ENCODE assay signal across 9 cellular contexts in genomic region chr11:12430912-12431311, GRCh38. TPM values are rescaled to one million over a fixed set of nuclear protein-coding genes. Genes with fewer than 3 reads are reported as not detected.
DNase-seq lines count a peak whose midpoint lies in the region; ATAC-seq and TF ChIP-seq lines count a peak whose summit lies in the region.
"Had no signal": no experiment of that assay in that cellular context is flagged by ENCODE, and none has a peak within 500 bp of the region (broad histone marks: within the 10 kb centered on the region; RNA-seq: fewer than 3 reads in every experiment).

No MANE protein-coding gene starts in this region.

- H3K9me3 Mint-ChIP-seq in stimulated activated effector memory CD8-positive, alpha-beta T cell treated with anti-CD3 and anti-CD28 coated beads, Interleukin-12 subunit alpha, Interleukin-12 subunit beta, amount 100 ng/mL, for 72 hours = no peaks in the 10 kb centered on the region

- H3K27ac Mint-ChIP-seq in stimulated activated effector memory CD8-positive, alpha-beta T cell treated with anti-CD3 and anti-CD28 coated beads, Interleukin-12 subunit alpha, Interleukin-12 subunit beta, amount 100 ng/mL, for 72 hours = no peak overlapping the region

- 55 to 70% (median 56%) methylated on average over 4 of the region's 4 CpGs for WGBS in adrenal gland, 4 donors
- WGBS in heart left ventricle, 4 donors = 27 to 34% (median 30%) methylated on average over 4 of the region's 4 CpGs
- 32% methylated on average over 4 of the region's 4 CpGs for WGBS in prostate gland

- no peaks in the 10 kb centered on the region for H3K36me3 ChIP-seq in adrenal gland (replicated peaks in 1 of 2)
- no peaks in the 10 kb centered on the region for H3K36me3 ChIP-seq in heart left ventricle
- H3K36me3 ChIP-seq in prostate gland = no peaks in the 10 kb centered on the region

- no peaks in the 10 kb centered on the region for H3K36me3 Mint-ChIP-seq in stimulated activated effector memory CD8-positive, alpha-beta T cell treated with anti-CD3 and anti-CD28 coated beads, Interleukin-12 subunit alpha, Interleukin-12 subunit beta, amount 100 ng/mL, for 72 hours

- no peak for TF ChIP-seq POLR2A in adrenal gland (IDR thresholded peaks at IDR 0.05)
- peak in 1 of 2 donors; percentile 22 for TF ChIP-seq POLR2A in heart left ventricle (IDR thresholded peaks at IDR 0.05)
- no peak for TF ChIP-seq POLR2A in prostate gland (IDR thresholded peaks at IDR 0.05)

- H3K9me3 ChIP-seq in adrenal gland (replicated peaks in 1 of 3) (no peaks in the 10 kb centered on the region), heart left ventricle (no peaks in the 10 kb centered on the region), prostate gland (no peaks in the 10 kb centered on the region)

- no peak overlapping the region for H3K4me3 Mint-ChIP-seq in stimulated activated effector memory CD8-positive, alpha-beta T cell treated with anti-CD3 and anti-CD28 coated beads, Interleukin-12 subunit alpha, Interleukin-12 subunit beta, amount 100 ng/mL, for 72 hours

- H3K27ac ChIP-seq in adrenal gland (peak overlapping the region in 2 of 5 donors; percentile 30 to 55), heart left ventricle (peak overlapping the region; percentile 18 to 92 (median 64)), prostate gland (peak overlapping the region; percentile 60 to 75)

- ATAC-seq in heart left ventricle = peak; percentile 46 to 86 (median 76)
- no peak for ATAC-seq in stimulated activated effector memory CD8-positive, alpha-beta T cell treated with anti-CD3 and anti-CD28 coated beads, Interleukin-12 subunit alpha, Interleukin-12 subunit beta, amount 100 ng/mL, for 72 hours

- peaks cover 3 to 26% of the 10 kb centered on the region in 2 donors for H3K4me1 ChIP-seq in adrenal gland (replicated peaks in 1 of 2)
- H3K4me1 ChIP-seq in heart left ventricle = peaks cover 5 to 72% (median 53%) of the 10 kb centered on the region in 12 donors
- H3K4me1 ChIP-seq in prostate gland (replicated peaks) = peaks cover 6% of the 10 kb centered on the region

- in situ Hi-C loops in Caki2 (cut with HindIII; ENCODE audit: low pct_unique_long_range_greater_than_20kb, low sequenced_read_pairs) = no loop called here

- DNase-seq in Caki2 (ENCODE audit: low read depth) (peak; percentile 37), adrenal gland (peak in 6 of 7 donors; percentile 51 to 78 (median 68)), heart left ventricle (peak in 4 of 5 donors; percentile 51 to 81 (median 64)), prostate gland (ENCODE audit: low spot score) (peak; percentile 69), NCI-H345 (lab: John Stamatoyannopoulos, UW) (no peak), islet precursor cell (no peak), HUDEP-2 (lab: John Stamatoyannopoulos, UW; ENCODE audit: unreplicated experiment in 76 of 76) (no peak)
- no peak for DNase-seq in stimulated activated effector memory CD8-positive, alpha-beta T cell treated with anti-CD3 and anti-CD28 coated beads, Interleukin-12 subunit alpha, Interleukin-12 subunit beta, amount 100 ng/mL, for 72 hours (ENCODE audit: low spot score in 2 of 2)
- DNase-seq: activated CD8-positive, alpha-beta memory T cell treated with anti-CD3 and anti-CD28 coated beads, Interleukin-2, amount 50 U/mL, for 4 hours had no signal

- no peak overlapping the region for H3K4me3 ChIP-seq in adrenal gland
- H3K4me3 ChIP-seq in heart left ventricle = no peak overlapping the region
- H3K4me3 ChIP-seq in prostate gland = no peak overlapping the region

- TF ChIP-seq CTCF in adrenal gland (IDR thresholded peaks at IDR 0.05) = no peak
- TF ChIP-seq CTCF in heart left ventricle (IDR thresholded peaks at IDR 0.05) = no peak
- TF ChIP-seq CTCF in prostate gland (IDR thresholded peaks at IDR 0.05) = no peak

- H3K27me3 ChIP-seq in adrenal gland (no peaks in the 10 kb centered on the region), heart left ventricle (no peaks in the 10 kb centered on the region), prostate gland (replicated peaks; ENCODE audit: insufficient read depth) (no peaks in the 10 kb centered on the region)

- intact Hi-C loops in adrenal gland (cut with DNase I) = no loop called here
- intact Hi-C loops in heart left ventricle (cut with DNase I) = loop anchor here in 1 of 10 donors (10.0 kb wide), 1 partner anchor 54 kb away; no protein-coding TSS in a partner anchor
- intact Hi-C loops in prostate gland (cut with DNase I) = loop anchor here (10.0 kb wide), 1 partner anchor 346 kb away; no protein-coding TSS in a partner anchor

- H3K4me1 Mint-ChIP-seq in stimulated activated effector memory CD8-positive, alpha-beta T cell treated with anti-CD3 and anti-CD28 coated beads, Interleukin-12 subunit alpha, Interleukin-12 subunit beta, amount 100 ng/mL, for 72 hours = no peaks in the 10 kb centered on the region

RNA-seq across cellular contexts. Expression of gene PARVA, which starts 53.5 kb away (rescaled TPM):
- total RNA-seq in Caki2 (2014; rRNA removed; shearing (Covaris generic); ENCODE audit: low replicate concordance) = 12.8 and 14.8 TPM in 2 replicates
- total RNA-seq in adrenal gland (10 to 100 TPM; 23.3 to 58.9 (median 40.9) TPM), heart left ventricle (10 to 100 TPM; 42.1 to 99.2 (median 69.3) TPM), prostate gland (10 to 100 TPM; 38.4 to 55.1 TPM)
- polyA plus RNA-seq in adrenal gland (10 to 100 TPM; 13.0 to 33.4 (median 16.9) TPM), heart left ventricle (10 to 100 TPM; 22.7 to 48.3 TPM)

Comparison
In these comparisons a context has a peak if more than half of its experiments do, and no peak if none do; other contexts are left out.
1. DNase-seq: peak in Caki2 (single experiment), adrenal gland (6 of 7), heart left ventricle (4 of 5) and prostate gland (single experiment); none in NCI-H345 (single experiment), stimulated activated effector memory CD8-positive, alpha-beta T cell treated with anti-CD3 and anti-CD28 coated beads, Interleukin-12 subunit alpha, Interleukin-12 subunit beta, amount 100 ng/mL, for 72 hours (0 of 2), islet precursor cell (single experiment) and HUDEP-2 (0 of 76).